ENCODE assay signal across 21 cellular contexts in the genomic region with DNA sequence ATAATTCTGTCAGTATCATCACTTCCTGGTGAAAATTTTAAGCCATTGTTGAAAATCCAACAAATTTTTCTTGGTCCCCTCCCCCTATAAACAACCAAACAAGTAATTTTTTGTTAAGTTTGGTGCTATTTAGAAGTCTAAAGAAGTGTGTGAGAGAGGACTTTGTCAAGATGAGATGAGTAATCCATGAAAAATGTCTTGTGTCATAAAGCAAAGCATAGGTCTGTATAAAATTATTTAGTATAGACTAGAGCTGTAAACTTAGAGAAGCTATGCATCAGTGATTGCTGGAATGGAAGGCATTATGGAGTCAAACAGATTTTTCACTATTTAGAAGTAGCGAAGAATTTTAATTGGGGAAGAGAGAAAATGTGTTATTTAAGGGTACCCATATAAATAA. TPM values are rescaled to one million over a fixed set of nuclear protein-coding genes. Genes with fewer than 3 reads are reported as not detected.
DNase-seq lines count a peak whose midpoint lies in the region; TF ChIP-seq lines count a peak whose summit lies in the region.
"Had no signal": no experiment of that assay in that cellular context is flagged by ENCODE, and none has a peak within 500 bp of the region (broad histone marks: within the 10 kb centered on the region; RNA-seq: fewer than 3 reads in every experiment).

No MANE protein-coding gene starts in this region.

- intact Hi-C loops in mammary epithelial cell (cut with micrococcal nuclease): no loop called here

- H3K36me3 Mint-ChIP-seq in mesothelial cell of epicardium: peaks cover 52% of the 10 kb centered on the region

- peak overlapping the region; percentile 27 for H3K27ac ChIP-seq in mammary epithelial cell (ENCODE audit: insufficient read depth, low read depth, low read length)
- H3K27ac ChIP-seq: BLaER1, HL-60, upper lobe of right lung had no signal

- TF ChIP-seq CTCF in mammary epithelial cell (conservative IDR thresholded peaks at IDR 0.05 in 1 of 2, IDR thresholded peaks at IDR 0.05 in 1 of 2; ENCODE audit: extremely low read depth in 1 of 2, insufficient read depth in 1 of 2, low read depth in 1 of 2, low read length in 2 of 2) (no peak), mesothelial cell of epicardium (IDR thresholded peaks at IDR 0.05; ENCODE audit: unreplicated experiment) (no peak)

- H3K36me3 ChIP-seq in mammary epithelial cell (ENCODE audit: insufficient read depth, low read length): peaks cover 13% of the 10 kb centered on the region

- H4K20me1 ChIP-seq in mammary epithelial cell (ENCODE audit: insufficient read depth, low read length): no peaks in the 10 kb centered on the region
- H4K20me1 ChIP-seq: BLaER1 had no signal

- no peak overlapping the region for H2AFZ ChIP-seq in mammary epithelial cell (ENCODE audit: low read depth, low read length)
- H2AFZ ChIP-seq: GM23338 had no signal

- no peak overlapping the region for H3K4me3 Mint-ChIP-seq in mesothelial cell of epicardium
- H3K4me3 Mint-ChIP-seq: effector memory CD8-positive, alpha-beta T cell; GM23338; naive thymus-derived CD8-positive, alpha-beta T cell; T-helper 1 cell treated with Interleukin-12 subunit alpha and Interleukin-12 subunit beta and Interleukin-4 antibody, amounts not matched to agents 30 μg/mL and 1 μg/mL, for 36 hours had no signal

- no peak overlapping the region for H3K9ac ChIP-seq in mammary epithelial cell (ENCODE audit: insufficient read depth, low read length)
- H3K9ac ChIP-seq: BLaER1 had no signal

- peaks cover 7% of the 10 kb centered on the region for H3K4me1 Mint-ChIP-seq in mesothelial cell of epicardium

- peak overlapping the region; percentile 0 for H3K4me2 ChIP-seq in mammary epithelial cell (ENCODE audit: insufficient read depth, low read depth, low read length)
- H3K4me2 ChIP-seq: BLaER1, GM23338 had no signal

- CTCF ChIA-PET in mammary epithelial cell (lab: Charles Lee; ENCODE audit: low non-redundant PET): no interaction called here

- H3K27me3 ChIP-seq in mammary epithelial cell (ENCODE audit: insufficient read depth, low read length): no peaks in the 10 kb centered on the region
- H3K27me3 ChIP-seq: BLaER1, upper lobe of right lung had no signal

- H3K9me3 ChIP-seq in mammary epithelial cell (replicated peaks; ENCODE audit: insufficient read depth, low read length): no peaks in the 10 kb centered on the region
- H3K9me3 ChIP-seq: upper lobe of right lung had no signal

- peaks cover 8% of the 10 kb centered on the region for H3K9me3 Mint-ChIP-seq in mesothelial cell of epicardium
- H3K9me3 Mint-ChIP-seq: effector memory CD8-positive, alpha-beta T cell; GM23338; naive thymus-derived CD8-positive, alpha-beta T cell; T-helper 1 cell treated with Interleukin-12 subunit alpha and Interleukin-12 subunit beta and Interleukin-4 antibody, amounts not matched to agents 30 μg/mL and 1 μg/mL, for 36 hours had no signal

- in situ Hi-C loops in mammary epithelial cell (cut with MboI; ENCODE audit: low sequenced_read_pairs in 2 of 2): no loop called here

- no peak overlapping the region for H3K27ac Mint-ChIP-seq in mesothelial cell of epicardium
- H3K27ac Mint-ChIP-seq: GM23338; T-helper 1 cell treated with Interleukin-12 subunit alpha and Interleukin-12 subunit beta and Interleukin-4 antibody, amounts not matched to agents 30 μg/mL and 1 μg/mL, for 36 hours had no signal

- dilution Hi-C loops in mammary epithelial cell (cut with HindIII; ENCODE audit: low sequenced_read_pairs): no loop called here

- peaks cover 73% of the 10 kb centered on the region for H3K79me2 ChIP-seq in mammary epithelial cell (ENCODE audit: insufficient read depth, low read length)

- 91% methylated on average over 1 of the region's 1 CpG for WGBS in mammary epithelial cell (ENCODE audit: low coverage, missing lambda C conversion rate)

- peaks cover 28% of the 10 kb centered on the region for H3K4me1 ChIP-seq in mammary epithelial cell (ENCODE audit: insufficient read depth, low read length)
- H3K4me1 ChIP-seq: upper lobe of right lung had no signal

- no peaks in the 10 kb centered on the region for H3K27me3 Mint-ChIP-seq in mesothelial cell of epicardium (ENCODE audit: low read depth)
- H3K27me3 Mint-ChIP-seq: effector memory CD8-positive, alpha-beta T cell; naive thymus-derived CD8-positive, alpha-beta T cell had no signal

- DNase-seq in AG08395 (ENCODE audit: low spot score) (peak; percentile 29), LHCN-M2 (ENCODE audit: low read depth) (peak; percentile 60), mammary epithelial cell (peak; percentile 44), glomerular visceral epithelial cell (ENCODE audit: extremely low spot score) (peak; percentile 50), NCI-H82 treated with DMSO at 0.1 percent for 48 hours (lab: John Stamatoyannopoulos, UW; ENCODE audit: unreplicated experiment) (no peak), mesothelial cell of epicardium (ENCODE audit: low spot score in 2 of 2, unreplicated experiment in 2 of 2) (no peak), NCI-H1092 treated with DMSO at 0.1 percent for 48 hours (lab: John Stamatoyannopoulos, UW) (no peak)
- DNase-seq in stimulated activated CD8-positive, alpha-beta memory T cell treated with anti-CD3 and anti-CD28 coated beads, Interleukin-4, amount 100 ng/mL, for 48 hours: no peak
- DNase-seq: activated CD4-positive, alpha-beta T cell treated with anti-CD3 and anti-CD28 coated beads for 48 hours; activated T-cell treated with anti-CD3 and anti-CD28 coated beads, Interleukin-2, amount 50 U/mL, for 48 hours; effector memory CD8-positive, alpha-beta T cell; left ventricle myocardium superior; naive thymus-derived CD8-positive, alpha-beta T cell; NCI-H345; retina; stimulated activated CD4-positive, alpha-beta T cell treated with anti-CD3 and anti-CD28 coated beads, Interleukin-2, amount 100 ng/mL, for 48 hours; upper lobe of right lung had no signal

- no peak overlapping the region for H3K4me3 ChIP-seq in mammary epithelial cell (replicated peaks in 1 of 3; ENCODE audit: insufficient read depth in 1 of 3, low read depth in 2 of 3, low read length in 3 of 3)
- H3K4me3 ChIP-seq: BLaER1, GM23338, upper lobe of right lung had no signal

- BruUV-seq in mammary epithelial cell (replicated peaks; lab: Mats Ljungman, UMichigan): no TSS peak

RNA-seq across cellular contexts. Expression of a gene that starts 31.4 kb away (rescaled TPM):
- 53.9 and 67.1 TPM in 2 replicates for total RNA-seq in LHCN-M2 (2014; rRNA removed)
- 12.3 TPM for polyA plus RNA-seq in LHCN-M2 (2012)
- 100 to 1,000 TPM in 1 of 2 donors, 10 to 100 TPM in 1; 99.9 to 105 TPM for total RNA-seq in mammary epithelial cell
- 42.5 TPM for polyA plus RNA-seq in mammary epithelial cell
- 76.9 TPM for polyA minus RNA-seq in mammary epithelial cell
- 56.7 to 59.9 TPM (median 57.4 TPM) in 3 replicates for total RNA-seq in mesothelial cell of epicardium

Comparison
In these comparisons a context has a peak if more than half of its experiments do, and no peak if none do; other contexts are left out.
1. DNase-seq: peak in AG08395 (single experiment), LHCN-M2 (single experiment), mammary epithelial cell (single experiment) and glomerular visceral epithelial cell (single experiment); none in NCI-H82 treated with DMSO at 0.1 percent for 48 hours (single experiment), mesothelial cell of epicardium (0 of 2), NCI-H1092 treated with DMSO at 0.1 percent for 48 hours (single experiment) and stimulated activated CD8-positive, alpha-beta memory T cell treated with anti-CD3 and anti-CD28 coated beads, Interleukin-4, amount 100 ng/mL, for 48 hours (single experiment).